20 cellular contexts compared by ENCODE assay signal in genomic region chr9:95764490-95764889, GRCh38.
A peak's percentile ranks its signal among the peaks of the same experiment; 100 is the strongest.
DNase-seq lines count a peak whose midpoint lies in the region; ATAC-seq and TF ChIP-seq lines count a peak whose summit lies in the region.
"Had no signal": no experiment of that assay in that cellular context is flagged by ENCODE, and none has a peak within 500 bp of the region (broad histone marks: within the 10 kb centered on the region; RNA-seq: fewer than 3 reads in every experiment).

No MANE protein-coding gene starts in this region.

- peak overlapping the region in 1 of 2 donors; percentile 12 for H3K4me3 ChIP-seq in testis
- H3K4me3 ChIP-seq: left lung, uterus had no signal

- H3K4me1 ChIP-seq in testis: peaks cover 4% of the 10 kb centered on the region
- H3K4me1 ChIP-seq: BE2C, heart left ventricle, left lung, spleen, uterus had no signal

- H3K36me3 ChIP-seq in testis (ENCODE audit: low read depth, missing control alignments): no peaks in the 10 kb centered on the region
- H3K36me3 ChIP-seq: BE2C, heart left ventricle, left lung, spleen, uterus had no signal

- TF ChIP-seq CTCF in RWPE1 (conservative IDR thresholded peaks at IDR 0.05; ENCODE audit: low read depth): no peak
- TF ChIP-seq CTCF in testis (IDR thresholded peaks at IDR 0.05): no peak

- no peak for TF ChIP-seq POLR2A in testis (IDR thresholded peaks at IDR 0.05)

- ATAC-seq in HG02571 (IDR thresholded peaks at IDR 0.05; ENCODE audit: unreplicated experiment): no peak
- ATAC-seq: heart left ventricle, left lung had no signal

- H3K9me3 ChIP-seq in testis: no peaks in the 10 kb centered on the region
- H3K9me3 ChIP-seq: BE2C, heart left ventricle, left lung, spleen, uterus had no signal

- intact Hi-C loops in testis (cut with DNase I; ENCODE audit: low total_unique reads): no loop called here

- DNase-seq in DMS79 treated with DMSO at 0.1 percent for 48 hours (lab: John Stamatoyannopoulos, UW) (peak; percentile 27), DMS79 (lab: John Stamatoyannopoulos, UW) (no peak), RWPE1 (ENCODE audit: low spot score) (no peak), fibroblast of peridontal ligament (ENCODE audit: extremely low read depth) (peak; percentile 26), testis (no peak), NAMALWA (ENCODE audit: low spot score) (no peak)
- DNase-seq in activated CD4-positive, alpha-beta T cell treated with anti-CD3 and anti-CD28 coated beads for 4 hours: no peak
- DNase-seq: activated CD8-positive, alpha-beta memory T cell treated with anti-CD3 and anti-CD28 coated beads, Interleukin-2, amount 50 U/mL, for 4 hours; activated naive CD8-positive, alpha-beta T cell treated with anti-CD3 and anti-CD28 coated beads for 36 hours; BE2C; COR-L47; effector CD8-positive, alpha-beta T cell; EL; heart left ventricle; left lung; NCI-H1694; Right ventricle myocardium superior; spleen; uterus had no signal

- WGBS in testis, 2 donors: 36 to 41% methylated on average over 7 of the region's 7 CpGs

- no peaks in the 10 kb centered on the region for H3K27me3 ChIP-seq in testis
- H3K27me3 ChIP-seq: BE2C, left lung, spleen, uterus had no signal

- CTCF ChIA-PET in RWPE1 (lab: Yijun Ruan, JAX): interaction anchor here (0.6 kb wide), 1 partner anchor 28 kb away, joined by 3 read pairs; no protein-coding TSS in a partner anchor

- H3K27ac ChIP-seq in RWPE1: peak overlapping the region; percentile 70
- H3K27ac ChIP-seq in testis: peak overlapping the region; percentile 69
- H3K27ac ChIP-seq: heart left ventricle, left lung had no signal

- POLR2A ChIA-PET in RWPE1 (lab: Yijun Ruan, JAX; ENCODE audit: low non-redundant PET): no interaction called here

Comparison
In these comparisons a context has a peak if more than half of its experiments do, and no peak if none do; other contexts are left out.
1. DNase-seq: peak in DMS79 treated with DMSO at 0.1 percent for 48 hours (single experiment) and fibroblast of peridontal ligament (single experiment); none in DMS79 (single experiment), RWPE1 (single experiment), testis (single experiment), NAMALWA (single experiment) and activated CD4-positive, alpha-beta T cell treated with anti-CD3 and anti-CD28 coated beads for 4 hours (0 of 2).